Comparison of ENCODE assay signal across 20 cellular contexts in the genomic region with DNA sequence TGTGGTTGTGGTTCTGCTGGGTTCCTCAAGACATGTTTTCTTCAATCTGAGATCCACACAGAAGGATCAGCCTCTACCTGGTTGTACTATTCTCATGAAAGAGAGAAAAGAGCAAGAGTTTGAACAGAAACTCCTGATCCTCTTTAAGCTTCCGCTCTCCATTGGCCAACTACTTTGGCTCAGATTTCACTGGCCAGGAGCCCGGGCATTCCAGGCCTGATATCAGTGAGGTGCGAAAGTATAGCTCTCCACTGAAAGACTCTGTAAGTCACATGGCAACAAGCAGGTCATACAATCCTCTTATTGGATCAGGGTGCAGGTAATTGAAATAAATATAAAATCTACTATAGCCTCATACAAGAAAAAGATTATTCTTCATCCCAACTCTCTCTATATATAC.
DNase-seq lines count a peak whose midpoint lies in the region; ATAC-seq and TF ChIP-seq lines count a peak whose summit lies in the region.
"Had no signal": no experiment of that assay in that cellular context is flagged by ENCODE, and none has a peak within 500 bp of the region (broad histone marks: within the 10 kb centered on the region; RNA-seq: fewer than 3 reads in every experiment).

No MANE protein-coding gene starts in this region.

- TF ChIP-seq CTCF in LNCaP clone FGC (IDR thresholded peaks at IDR 0.05; ENCODE audit: control insufficient read depth, extremely low read depth, insufficient read depth) (no peak), cardiac muscle cell (IDR thresholded peaks at IDR 0.05; ENCODE audit: low read depth, low read length) (no peak), uterus (IDR thresholded peaks at IDR 0.05) (no peak)

- intact Hi-C loops in uterus (cut with DNase I; ENCODE audit: low total_unique reads), result no loop called here

- no peaks in the 10 kb centered on the region for H3K4me1 ChIP-seq in cardiac muscle cell (ENCODE audit: low read depth)
- H3K4me1 ChIP-seq in uterus, result no peaks in the 10 kb centered on the region

- H3K9me3 ChIP-seq in cardiac muscle cell (ENCODE audit: low read depth), result no peaks in the 10 kb centered on the region
- no peaks in the 10 kb centered on the region for H3K9me3 ChIP-seq in uterus
- H3K9me3 ChIP-seq: BE2C had no signal

- ATAC-seq in activated T-cell treated with anti-CD3 and anti-CD28 coated beads, Interleukin-2, amount 50 U/mL, for 4 hours, result no peak
- ATAC-seq in HG03095 (IDR thresholded peaks at IDR 0.05; ENCODE audit: unreplicated experiment), result no peak
- ATAC-seq: activated CD8-positive, alpha-beta T cell treated with anti-CD3 and anti-CD28 coated beads, Interleukin-2, amount 10 ng/mL, durations not matched to agents 7 days and 5 days; activated T-cell treated with anti-CD3 and anti-CD28 coated beads, Interleukin-2, amount 50 U/mL, for 72 hours; effector memory CD8-positive, alpha-beta T cell had no signal

- TF ChIP-seq POLR2A in uterus (IDR thresholded peaks at IDR 0.05), result no peak

- H3K27me3 ChIP-seq in cardiac muscle cell, result no peaks in the 10 kb centered on the region
- no peaks in the 10 kb centered on the region for H3K27me3 ChIP-seq in uterus
- H3K27me3 ChIP-seq: BE2C had no signal

- no peaks in the 10 kb centered on the region for H3K4me1 Mint-ChIP-seq in activated T-cell treated with anti-CD3 and anti-CD28 coated beads, Interleukin-2, amount 50 U/mL, for 4 hours (ENCODE audit: low read depth)
- H3K4me1 Mint-ChIP-seq: central memory CD8-positive, alpha-beta T cell had no signal

- H3K36me3 Mint-ChIP-seq in activated T-cell treated with anti-CD3 and anti-CD28 coated beads, Interleukin-2, amount 50 U/mL, for 4 hours (ENCODE audit: insufficient read depth), result no peaks in the 10 kb centered on the region
- H3K36me3 Mint-ChIP-seq: activated naive CD8-positive, alpha-beta T cell had no signal

- H3K36me3 ChIP-seq in cardiac muscle cell (no peaks in the 10 kb centered on the region), uterus (no peaks in the 10 kb centered on the region)
- H3K36me3 ChIP-seq: BE2C had no signal

- H3K4me3 Mint-ChIP-seq in activated T-cell treated with anti-CD3 and anti-CD28 coated beads, Interleukin-2, amount 50 U/mL, for 4 hours, result no peak overlapping the region
- H3K4me3 Mint-ChIP-seq: activated CD8-positive, alpha-beta T cell treated with anti-CD3 and anti-CD28 coated beads, Interleukin-2, amount 10 ng/mL, durations not matched to agents 7 days and 5 days; activated naive CD8-positive, alpha-beta T cell; activated T-cell treated with anti-CD3 and anti-CD28 coated beads, Interleukin-2, amount 50 U/mL, for 72 hours; central memory CD8-positive, alpha-beta T cell; effector memory CD8-positive, alpha-beta T cell; T-helper 1 cell treated with Interleukin-12 subunit alpha and Interleukin-12 subunit beta and Interleukin-4 antibody, amounts not matched to agents 30 μg/mL and 1 μg/mL, for 36 hours had no signal

- H3K9me3 Mint-ChIP-seq in activated T-cell treated with anti-CD3 and anti-CD28 coated beads, Interleukin-2, amount 50 U/mL, for 4 hours, result peaks cover 14% of the 10 kb centered on the region

- H3K27ac ChIP-seq in cardiac muscle cell, result no peak overlapping the region
- H3K27ac ChIP-seq in uterus, result no peak overlapping the region
- H3K27ac ChIP-seq: GM23248 had no signal

- H3K4me3 ChIP-seq in LNCaP clone FGC (ENCODE audit: low read depth, low read length) (no peak overlapping the region), cardiac muscle cell (no peak overlapping the region), uterus (no peak overlapping the region)
- H3K4me3 ChIP-seq: GM23248, smooth muscle cell had no signal

- DNase-seq in LNCaP clone FGC (ENCODE audit: low read depth), result peak; percentile 53
- DNase-seq in NCI-H460 (ENCODE audit: extremely low read depth, low read depth), result peak; percentile 68
- DNase-seq in cardiac muscle cell (ENCODE audit: low read depth in 1 of 2, low spot score in 1 of 2), result peak; percentile 32 to 34
- peak; percentile 52 for DNase-seq in mucosa of gallbladder (ENCODE audit: low spot score)
- DNase-seq in activated T-cell treated with anti-CD3 and anti-CD28 coated beads, Interleukin-2, amount 50 U/mL, for 4 hours, result no peak
- DNase-seq in COLO829 (ENCODE audit: low spot score), result no peak
- DNase-seq in uterus, result no peak
- DNase-seq: activated CD8-positive, alpha-beta T cell treated with anti-CD3 and anti-CD28 coated beads, Interleukin-2, amount 10 ng/mL, durations not matched to agents 7 days and 5 days; activated T-cell treated with anti-CD3 and anti-CD28 coated beads, Interleukin-2, amount 50 U/mL, for 72 hours; BE2C; effector memory CD8-positive, alpha-beta T cell; GM23248; NCI-H1092; NCI-H345; SIG-M5 had no signal

- H3K27me3 Mint-ChIP-seq in activated T-cell treated with anti-CD3 and anti-CD28 coated beads, Interleukin-2, amount 50 U/mL, for 4 hours (ENCODE audit: low read depth), result no peaks in the 10 kb centered on the region
- H3K27me3 Mint-ChIP-seq: activated naive CD8-positive, alpha-beta T cell; central memory CD8-positive, alpha-beta T cell; effector memory CD8-positive, alpha-beta T cell had no signal

Comparison
In these comparisons a context has a peak if more than half of its experiments do, and no peak if none do; other contexts are left out.
1. DNase-seq: peak in LNCaP clone FGC (single experiment), NCI-H460 (single experiment), cardiac muscle cell (2 of 2) and mucosa of gallbladder (single experiment); none in activated T-cell treated with anti-CD3 and anti-CD28 coated beads, Interleukin-2, amount 50 U/mL, for 4 hours (single experiment), COLO829 (single experiment) and uterus (0 of 2).